In the genomic region with DNA sequence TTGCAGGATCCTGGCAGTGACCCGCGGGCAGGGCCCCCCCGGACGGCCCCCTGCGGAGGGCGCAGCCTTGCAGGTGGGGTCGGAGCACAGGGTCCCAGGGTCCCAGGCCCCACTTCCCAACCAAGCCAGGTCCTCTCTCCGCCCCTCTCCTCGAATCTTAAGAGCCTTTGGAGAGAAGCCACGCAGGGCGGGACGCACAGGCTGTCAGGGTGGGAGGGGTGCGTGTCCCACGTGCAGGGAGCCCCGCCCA, we compare ENCODE assay signal across 10 cellular contexts. TPM values are rescaled to one million over a fixed set of nuclear protein-coding genes. Genes with fewer than 3 reads are reported as not detected.
DNase-seq lines count a peak whose midpoint lies in the region; ATAC-seq and TF ChIP-seq lines count a peak whose summit lies in the region.
"Had no signal": no experiment of that assay in that cellular context is flagged by ENCODE, and none has a peak within 500 bp of the region (broad histone marks: within the 10 kb centered on the region; RNA-seq: fewer than 3 reads in every experiment).

No MANE protein-coding gene starts in this region.

- H3K79me2 ChIP-seq in KMS-11 (ENCODE audit: insufficient read depth, low read depth): no peaks in the 10 kb centered on the region
- H3K79me2 ChIP-seq in neural progenitor cell (ENCODE audit: low read depth): no peaks in the 10 kb centered on the region

- H3K36me3 Mint-ChIP-seq in neural progenitor cell (no peaks in the 10 kb centered on the region), mesothelial cell of epicardium (no peaks in the 10 kb centered on the region)
- H3K36me3 Mint-ChIP-seq: activated CD8-positive, alpha-beta memory T cell treated with anti-CD3 and anti-CD28 coated beads, Interleukin-2, amount 10 ng/mL, durations not matched to agents 7 days and 5 days had no signal

- no peak overlapping the region for H3K27ac Mint-ChIP-seq in neural progenitor cell
- H3K27ac Mint-ChIP-seq in mesothelial cell of epicardium: no peak overlapping the region
- H3K27ac Mint-ChIP-seq: activated CD8-positive, alpha-beta memory T cell treated with anti-CD3 and anti-CD28 coated beads, Interleukin-2, amount 10 ng/mL, durations not matched to agents 7 days and 5 days; progenitor cell of endocrine pancreas had no signal

- H3K4me3 Mint-ChIP-seq in neural progenitor cell (no peak overlapping the region), mesothelial cell of epicardium (no peak overlapping the region)
- H3K4me3 Mint-ChIP-seq: activated CD8-positive, alpha-beta memory T cell treated with anti-CD3 and anti-CD28 coated beads, Interleukin-2, amount 10 ng/mL, durations not matched to agents 7 days and 5 days had no signal

- no peaks in the 10 kb centered on the region for H4K20me1 ChIP-seq in KMS-11 (ENCODE audit: insufficient read depth)
- H4K20me1 ChIP-seq in neural progenitor cell (ENCODE audit: low read depth): no peaks in the 10 kb centered on the region

- peak; percentile 77 for DNase-seq in CMK (ENCODE audit: low read depth)
- DNase-seq in neural progenitor cell (ENCODE audit: low spot score): no peak
- DNase-seq in brain microvascular endothelial cell: no peak
- no peak for DNase-seq in GM19238 (ENCODE audit: insufficient read length, low spot score)
- DNase-seq in mesothelial cell of epicardium (ENCODE audit: low spot score in 2 of 2, unreplicated experiment in 2 of 2): no peak

- TF ChIP-seq CTCF in KMS-11 (conservative IDR thresholded peaks at IDR 0.05; ENCODE audit: low read depth, low read length) (no peak), neural progenitor cell (IDR thresholded peaks at IDR 0.05) (no peak), brain microvascular endothelial cell (IDR thresholded peaks at IDR 0.05; ENCODE audit: low read depth, low read length, missing control alignments) (no peak), mesothelial cell of epicardium (IDR thresholded peaks at IDR 0.05; ENCODE audit: unreplicated experiment) (no peak)

- H3K4me3 ChIP-seq in KMS-11 (IDR thresholded peaks at IDR 0.05; ENCODE audit: insufficient read depth, low read depth, low read length) (no peak overlapping the region), duodenal mucosa (ENCODE audit: low read depth in 1 of 2, low read length in 2 of 2) (peak overlapping the region in 1 of 2 donors; percentile 14), neural progenitor cell (peak overlapping the region; percentile 32), brain microvascular endothelial cell (ENCODE audit: low read depth, low read length) (no peak overlapping the region)

- H3K36me3 ChIP-seq in KMS-11 (ENCODE audit: insufficient read depth) (no peaks in the 10 kb centered on the region), duodenal mucosa (ENCODE audit: control insufficient read depth in 1 of 2, insufficient read depth in 2 of 2, low read length in 2 of 2) (no peaks in the 10 kb centered on the region), neural progenitor cell (no peaks in the 10 kb centered on the region), brain microvascular endothelial cell (replicated peaks) (no peaks in the 10 kb centered on the region)

- in situ Hi-C loops in brain microvascular endothelial cell (cut with HindIII; ENCODE audit: low pct_ligation_motif_present, low sequenced_read_pairs): loop anchor here (5.0 kb wide), 1 partner anchor 157 kb away; no protein-coding TSS in a partner anchor

- H3K9me3 Mint-ChIP-seq in neural progenitor cell (no peaks in the 10 kb centered on the region), mesothelial cell of epicardium (peaks cover 4% of the 10 kb centered on the region)

- H3K4me1 Mint-ChIP-seq in neural progenitor cell (peaks cover 30% of the 10 kb centered on the region), mesothelial cell of epicardium (peaks cover 2% of the 10 kb centered on the region)
- H3K4me1 Mint-ChIP-seq: activated CD8-positive, alpha-beta memory T cell treated with anti-CD3 and anti-CD28 coated beads, Interleukin-2, amount 10 ng/mL, durations not matched to agents 7 days and 5 days had no signal

- H2AFZ ChIP-seq in KMS-11 (ENCODE audit: low read depth) (peak overlapping the region; percentile 34; the same call in 1 of the 2 replicates), neural progenitor cell (replicated peaks) (peak overlapping the region; percentile 36)

- no peak for ATAC-seq in HG03039 (IDR thresholded peaks at IDR 0.05; ENCODE audit: unreplicated experiment)

- H3K4me2 ChIP-seq in KMS-11: peak overlapping the region; percentile 39; the same call in 1 of the 2 replicates
- H3K4me2 ChIP-seq in neural progenitor cell: peak overlapping the region; percentile 63

- no peak overlapping the region for H3K9ac ChIP-seq in KMS-11
- no peak overlapping the region for H3K9ac ChIP-seq in duodenal mucosa (ENCODE audit: low read depth in 1 of 2, low read length in 2 of 2)
- H3K9ac ChIP-seq in neural progenitor cell: no peak overlapping the region

- no peaks in the 10 kb centered on the region for H3K27me3 Mint-ChIP-seq in neural progenitor cell (ENCODE audit: insufficient read depth, low read depth)
- H3K27me3 Mint-ChIP-seq in mesothelial cell of epicardium (ENCODE audit: low read depth): peaks cover 20% of the 10 kb centered on the region

- H3F3A ChIP-seq in neural progenitor cell (ENCODE audit: low read depth): no peaks in the 10 kb centered on the region

- no peak overlapping the region for H3K27ac ChIP-seq in KMS-11
- H3K27ac ChIP-seq in duodenal mucosa (ENCODE audit: low read depth, low read length): peak overlapping the region; percentile 32
- H3K27ac ChIP-seq in neural progenitor cell: no peak overlapping the region
- H3K27ac ChIP-seq in brain microvascular endothelial cell: no peak overlapping the region

- H3K4me1 ChIP-seq in KMS-11 (ENCODE audit: low read depth, poor library complexity, severe bottlenecking): peaks cover 4% of the 10 kb centered on the region
- peaks cover 6 to 18% of the 10 kb centered on the region in 2 donors for H3K4me1 ChIP-seq in duodenal mucosa (ENCODE audit: control insufficient read depth in 1 of 2, insufficient read depth in 2 of 2, low read length in 2 of 2)
- H3K4me1 ChIP-seq in neural progenitor cell: peaks cover 12% of the 10 kb centered on the region

- peaks cover 97% of the 10 kb centered on the region for H3K27me3 ChIP-seq in KMS-11 (ENCODE audit: insufficient read depth, low read depth)
- H3K27me3 ChIP-seq in duodenal mucosa (ENCODE audit: control insufficient read depth in 1 of 2, insufficient read depth in 2 of 2, low read length in 2 of 2): peaks cover 10 to 26% of the 10 kb centered on the region in 2 donors
- H3K27me3 ChIP-seq in neural progenitor cell: peaks cover 22% of the 10 kb centered on the region
- H3K27me3 ChIP-seq in brain microvascular endothelial cell (replicated peaks): no peaks in the 10 kb centered on the region

- H3K9me3 ChIP-seq in duodenal mucosa (ENCODE audit: control insufficient read depth in 1 of 2, low read length in 2 of 2): no peaks in the 10 kb centered on the region
- no peaks in the 10 kb centered on the region for H3K9me3 ChIP-seq in neural progenitor cell (ENCODE audit: low read depth)

RNA-seq across cellular contexts. Expression of gene EGFL7, which starts 18.4 kb away (rescaled TPM):
- total RNA-seq in neural progenitor cell (ENCODE audit: low replicate concordance) (16.5 and 47.4 TPM in 2 replicates), mesothelial cell of epicardium (35.6 to 39.3 TPM (median 38.2 TPM) in 3 replicates)

RNA-seq across cellular contexts. Expression of gene AGPAT2, which starts 43.0 kb away (rescaled TPM):
- total RNA-seq in neural progenitor cell (ENCODE audit: low replicate concordance) (2.4 and 3.4 TPM in 2 replicates), mesothelial cell of epicardium (32.8 to 36.1 TPM (median 34.9 TPM) in 3 replicates)
